In the genomic region with DNA sequence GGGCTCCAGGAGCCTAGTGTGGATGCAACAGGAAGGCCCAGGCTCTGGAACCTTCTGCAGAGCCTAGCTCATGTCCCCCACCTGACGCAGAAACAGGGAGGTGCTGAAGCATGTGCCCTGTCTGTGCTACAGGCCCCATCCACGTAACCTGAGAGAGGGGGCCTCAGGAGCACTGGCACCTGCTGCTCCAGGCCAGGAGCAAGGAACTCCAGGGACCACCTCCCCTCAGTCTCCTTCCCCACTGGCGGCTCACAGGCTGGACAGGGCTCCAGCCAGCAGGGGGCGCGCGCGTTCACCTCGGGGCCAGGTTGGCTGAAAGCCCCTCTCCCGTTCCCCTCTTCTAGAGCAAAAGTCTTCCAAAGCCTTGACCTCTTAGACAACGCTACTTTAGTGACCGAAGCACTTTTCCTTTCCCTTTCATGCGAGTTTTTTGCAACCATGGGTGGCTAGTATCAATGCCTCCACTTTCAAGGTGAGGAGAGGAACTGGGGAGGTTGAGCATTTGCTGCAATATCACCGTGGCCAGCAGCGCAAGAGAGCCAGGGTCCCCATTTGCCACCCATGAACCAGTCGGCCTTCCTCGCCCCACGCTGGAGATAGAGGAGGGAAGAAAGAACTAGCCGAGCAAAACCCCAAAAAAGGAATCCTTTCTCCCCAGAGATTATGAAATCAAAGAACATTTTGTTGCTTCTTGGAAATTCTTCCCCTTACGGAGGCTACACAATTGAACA, we compare ENCODE assay signal across 8 cellular contexts. TPM values are rescaled to one million over a fixed set of nuclear protein-coding genes. Genes with fewer than 3 reads are reported as not detected.
DNase-seq lines count a peak whose midpoint lies in the region; TF ChIP-seq lines count a peak whose summit lies in the region.

No MANE protein-coding gene starts in this region.

- H3K4me3 ChIP-seq in Caco-2 (ENCODE audit: low read depth, low read length) (peak overlapping the region; percentile 75), HFF-Myc (replicated peaks; ENCODE audit: low read depth, low read length) (peak overlapping the region; percentile 100), tibial artery (peak overlapping the region; percentile 75 to 85)

- peaks cover 1% of the 10 kb centered on the region for H3K36me3 ChIP-seq in Caco-2 (ENCODE audit: control insufficient read depth, insufficient read depth, low read length)
- peaks cover 0 to 9% (median 0%) of the 10 kb centered on the region in 3 donors for H3K36me3 ChIP-seq in tibial artery

- H3K36me3 Mint-ChIP-seq in Caco-2 (ENCODE audit: insufficient read depth, unreplicated experiment) (no peaks in the 10 kb centered on the region), osteocyte (ENCODE audit: unreplicated experiment) (peaks cover 11% of the 10 kb centered on the region)

- H3K4me1 Mint-ChIP-seq in Caco-2 (ENCODE audit: low read depth, unreplicated experiment): peaks cover 5% of the 10 kb centered on the region
- H3K4me1 Mint-ChIP-seq in osteocyte (ENCODE audit: unreplicated experiment): peaks cover 24% of the 10 kb centered on the region

- H3K27me3 ChIP-seq in Caco-2 (replicated peaks; ENCODE audit: control insufficient read depth, insufficient read depth, low read length) (no peaks in the 10 kb centered on the region), tibial artery (no peaks in the 10 kb centered on the region)

- H3K27ac ChIP-seq in tibial artery: peak overlapping the region; percentile 72 to 77

- TSS peak; percentile 67 for BruUV-seq in Caco-2 (replicated peaks; lab: Mats Ljungman, UMichigan)

- DNase-seq in Caco-2: peak; percentile 64 to 87
- DNase-seq in HFF-Myc (ENCODE audit: extremely low read depth, low read depth): no peak
- peak; percentile 69 for DNase-seq in RPMI8226
- DNase-seq in activated naive CD4-positive, alpha-beta T cell (lab: John Stamatoyannopoulos, UW): peak; percentile 53 to 68 (median 60)
- DNase-seq in glomerular visceral epithelial cell (ENCODE audit: extremely low spot score): peak; percentile 60
- DNase-seq in osteocyte (ENCODE audit: extremely low spot score, unreplicated experiment): peak; percentile 94
- DNase-seq in tibial artery: peak; percentile 52 to 76
- no peak for DNase-seq in dedifferentiated amniotic fluid mesenchymal stem cell (ENCODE audit: extremely low spot score)

- H3K27me3 Mint-ChIP-seq in Caco-2 (ENCODE audit: insufficient read depth, unreplicated experiment) (no peaks in the 10 kb centered on the region), osteocyte (ENCODE audit: unreplicated experiment) (no peaks in the 10 kb centered on the region)

- H3K9me3 Mint-ChIP-seq in Caco-2 (ENCODE audit: unreplicated experiment) (no peaks in the 10 kb centered on the region), osteocyte (ENCODE audit: unreplicated experiment) (no peaks in the 10 kb centered on the region)

- H3K27ac Mint-ChIP-seq in Caco-2 (ENCODE audit: unreplicated experiment) (peak overlapping the region; percentile 72), osteocyte (ENCODE audit: unreplicated experiment) (peak overlapping the region; percentile 87)

- TF ChIP-seq CTCF in Caco-2 (IDR thresholded peaks at IDR 0.05; ENCODE audit: insufficient read depth in 1 of 2, low read depth in 1 of 2, low read length in 1 of 2, severe bottlenecking in 1 of 2, unreplicated experiment in 1 of 2): peak; percentile 86 to 95
- peak; percentile 97 for TF ChIP-seq CTCF in HFF-Myc (IDR thresholded peaks at IDR 0.05; ENCODE audit: low read depth, low read length, missing control alignments)
- TF ChIP-seq CTCF in osteocyte (IDR thresholded peaks at IDR 0.05): peak; percentile 98
- TF ChIP-seq CTCF in tibial artery (IDR thresholded peaks at IDR 0.05): peak; percentile 89 to 98

- peak overlapping the region; percentile 87 for H3K4me3 Mint-ChIP-seq in Caco-2 (ENCODE audit: unreplicated experiment)
- H3K4me3 Mint-ChIP-seq in osteocyte (ENCODE audit: unreplicated experiment): peak overlapping the region; percentile 88

- CTCF ChIA-PET in Caco-2 (lab: Charles Lee): interaction anchor here (0.9 to 1.4 kb wide), 5 partner anchors 36 to 71 kb away, joined by 3 to 5 read pairs (median 3); a partner anchor contains a TSS

- H3K4me1 ChIP-seq in Caco-2 (peaks cover 15% of the 10 kb centered on the region; the same call in 1 of the 2 replicates), tibial artery (peaks cover 0 to 40% (median 19%) of the 10 kb centered on the region in 4 donors)

- POLR2A ChIA-PET in Caco-2 (lab: Charles Lee): no interaction called here

- no peaks in the 10 kb centered on the region for H3K9me3 ChIP-seq in Caco-2
- no peaks in the 10 kb centered on the region for H3K9me3 ChIP-seq in tibial artery

- intact Hi-C loops in Caco-2 (cut with micrococcal nuclease; ENCODE audit: unreplicated experiment): loop anchor here (1.0 kb wide), 3 partner anchors 15 to 71 kb away; no protein-coding TSS in a partner anchor
- intact Hi-C loops in tibial artery (cut with DNase I; ENCODE audit: low total_unique reads): no loop called here

RNA-seq across cellular contexts. Expression of a gene that starts 52.4 kb away (rescaled TPM):
- total RNA-seq in Caco-2 (2022) (14.0 and 17.2 TPM in 2 replicates), osteocyte (0.76 and 4.1 TPM in 2 replicates)

RNA-seq across cellular contexts. Expression of a gene that starts 53.2 kb away (rescaled TPM):
- total RNA-seq in Caco-2 (2022) (10.1 and 13.0 TPM in 2 replicates), osteocyte (48.4 and 52.4 TPM in 2 replicates)

Comparison
In these comparisons a context has a peak if more than half of its experiments do, and no peak if none do; other contexts are left out.
1. DNase-seq: peak in Caco-2 (2 of 2), RPMI8226 (single experiment), activated naive CD4-positive, alpha-beta T cell (4 of 4), glomerular visceral epithelial cell (single experiment), osteocyte (single experiment) and tibial artery (2 of 2); none in HFF-Myc (single experiment) and dedifferentiated amniotic fluid mesenchymal stem cell (single experiment).
2. Peak in every context shown above with its lines, with median percentiles within 50 percentile points of each other: H3K4me3 ChIP-seq and CTCF ChIP-seq.